In the genomic region with DNA sequence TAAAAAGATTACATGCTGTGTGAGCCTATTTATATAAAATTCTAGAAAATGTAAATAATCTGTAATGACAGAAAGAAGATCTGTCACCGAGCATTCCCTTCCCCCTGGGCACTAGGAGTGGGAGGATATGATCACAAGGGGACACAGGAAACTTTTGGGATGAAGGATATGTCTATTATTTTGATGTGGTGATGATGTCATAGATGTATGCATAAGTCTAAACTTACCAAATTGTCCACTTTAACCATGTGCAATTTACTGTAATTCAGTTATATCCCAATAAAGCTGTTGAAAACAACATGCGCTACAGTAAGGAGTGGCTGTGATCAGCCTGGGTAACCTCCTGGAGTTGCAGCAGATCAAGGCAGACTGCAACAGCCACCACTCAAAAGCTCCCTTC, we compare ENCODE assay signal across 2 cellular contexts.
TF ChIP-seq lines count a peak whose summit lies in the region.

No MANE protein-coding gene starts in this region.

TF ChIP-seq in HepG2, 621 proteins besides CTCF, POLR2A, EP300 and RAD21:
- TF ChIP-seq ATF7 (IDR thresholded peaks at IDR 0.05), result peak; percentile 87
- no peak for TF ChIP-seq ATF7 (CRISPR knock-in tag; IDR thresholded peaks at IDR 0.05)
- no peak for TF ChIP-seq ZNF430 (CRISPR knock-in tag; IDR thresholded peaks at IDR 0.05)
- peak; percentile 67 for TF ChIP-seq CREB1 (IDR thresholded peaks at IDR 0.05)
- no peak for TF ChIP-seq CREB1 (CRISPR knock-in tag; IDR thresholded peaks at IDR 0.05)

TF ChIP-seq in GM23338, 12 proteins besides CTCF, POLR2A, EP300 and RAD21:
- TF ChIP-seq REST (IDR thresholded peaks at IDR 0.05; ENCODE audit: unreplicated experiment) (no peak), ZNF462 (CRISPR knock-in tag; IDR thresholded peaks at IDR 0.05) (no peak), JUNB (IDR thresholded peaks at IDR 0.05; ENCODE audit: unreplicated experiment) (no peak), POLR2AphosphoS5 (IDR thresholded peaks at IDR 0.05; ENCODE audit: low read depth) (no peak), EZH2phosphoT487 (IDR thresholded peaks at IDR 0.05; ENCODE audit: unreplicated experiment) (no peak), EZH2 (IDR thresholded peaks at IDR 0.05; ENCODE audit: low read depth, unreplicated experiment) (no peak), ZNF114 (CRISPR knock-in tag; IDR thresholded peaks at IDR 0.05) (no peak), ETS1 (IDR thresholded peaks at IDR 0.05) (no peak), CREB1 (CRISPR knock-in tag; IDR thresholded peaks at IDR 0.05; ENCODE audit: low read depth) (no peak)
TF ChIP-seq in GM23338: peak in this region for 0.
